ENCODE assay signal across 8 cellular contexts in genomic region chr12:96397756-96398421, GRCh38. TPM values are rescaled to one million over a fixed set of nuclear protein-coding genes. Genes with fewer than 3 reads are reported as not detected.
DNase-seq lines count a peak whose midpoint lies in the region; ATAC-seq, FAIRE-seq and TF ChIP-seq lines count a peak whose summit lies in the region.

No MANE protein-coding gene starts in this region.

- H3K4me1 ChIP-seq in HUES6 (ENCODE audit: control insufficient read depth, insufficient read depth, low read length) (peaks cover 31% of the 10 kb centered on the region), mucosa of rectum (ENCODE audit: control insufficient read depth in 2 of 2, insufficient read depth in 2 of 2, low read length in 2 of 2) (peaks cover 3 to 8% of the 10 kb centered on the region in 2 donors)

- no peak for FAIRE-seq in GM12891 (lab: Jason Lieb, UNC)

- no peak for TF ChIP-seq CTCF in AG04450 (IDR thresholded peaks at IDR 0.05; ENCODE audit: low read depth, low read length)

- CTCF ChIA-PET in AG04450 (lab: Charles Lee), result interaction anchor here (0.6 to 5.9 kb wide), 10 partner anchors 9 to 400 kb away, joined by 3 to 52 read pairs (median 5); partner anchors contain the start of gene CFAP54

- H3K9me3 ChIP-seq in AG04450 (ENCODE audit: control insufficient read depth, insufficient read depth, low read length), result no peaks in the 10 kb centered on the region; the same call in 1 of the 2 replicates
- no peaks in the 10 kb centered on the region for H3K9me3 ChIP-seq in HUES6 (ENCODE audit: control insufficient read depth, insufficient read depth, low read depth, low read length)
- no peaks in the 10 kb centered on the region for H3K9me3 ChIP-seq in mucosa of rectum (ENCODE audit: control insufficient read depth in 2 of 2, low read length in 2 of 2)

- no peak overlapping the region for H3K27ac ChIP-seq in AG04450 (ENCODE audit: low read depth, low read length)
- no peak overlapping the region for H3K27ac ChIP-seq in HUES6 (ENCODE audit: low read depth, low read length)
- H3K27ac ChIP-seq in caudate nucleus (ENCODE audit: low read depth, low read length), result peak overlapping the region; percentile 94
- peak overlapping the region in 1 of 2 donors; percentile 98 for H3K27ac ChIP-seq in mucosa of rectum (ENCODE audit: low read depth in 2 of 2, low read length in 2 of 2)

- DNase-seq in AG04450 (ENCODE audit: low read depth, low spot score), result no peak
- no peak for DNase-seq in caudate nucleus (lab: John Stamatoyannopoulos, UW)
- DNase-seq in UCSD-AML1 (lab: John Stamatoyannopoulos, UW; ENCODE audit: unreplicated experiment), result no peak
- DNase-seq in GM12891 (ENCODE audit: insufficient read length, low spot score), result no peak
- no peak for DNase-seq in stimulated activated CD4-positive, alpha-beta T cell treated with anti-CD3 and anti-CD28 coated beads, Interleukin-2, amount 100 ng/mL, for 48 hours

- H3K36me3 ChIP-seq in HUES6 (ENCODE audit: control insufficient read depth, insufficient read depth, low read length), result no peaks in the 10 kb centered on the region
- H3K36me3 ChIP-seq in mucosa of rectum (ENCODE audit: control insufficient read depth in 2 of 2, insufficient read depth in 2 of 2, low read length in 2 of 2), result no peaks in the 10 kb centered on the region

- H3K4me3 ChIP-seq in AG04450 (ENCODE audit: low read depth, low read length) (peak overlapping the region; percentile 94), HUES6 (ENCODE audit: low read depth, low read length) (peak overlapping the region; percentile 92), mucosa of rectum (ENCODE audit: low read length in 2 of 2) (peak overlapping the region; percentile 80 to 98)

- no peak overlapping the region for H3K9ac ChIP-seq in HUES6 (ENCODE audit: low read length)
- H3K9ac ChIP-seq in mucosa of rectum (ENCODE audit: low read depth in 1 of 2, low read length in 2 of 2), result peak overlapping the region; percentile 78 to 89

- POLR2A ChIA-PET in AG04450 (lab: Yijun Ruan, JAX), result no interaction called here

- H3K27me3 ChIP-seq in AG04450 (ENCODE audit: control insufficient read depth, insufficient read depth, low read length), result no peaks in the 10 kb centered on the region
- H3K27me3 ChIP-seq in HUES6 (ENCODE audit: control insufficient read depth, insufficient read depth, low read length), result no peaks in the 10 kb centered on the region
- H3K27me3 ChIP-seq in mucosa of rectum (ENCODE audit: control insufficient read depth in 2 of 2, insufficient read depth in 2 of 2, low read length in 2 of 2), result no peaks in the 10 kb centered on the region

- no peak for ATAC-seq in HG03520 (IDR thresholded peaks at IDR 0.05; ENCODE audit: unreplicated experiment)

- no peak for TF ChIP-seq POLR2A in GM12891 (IDR thresholded peaks at IDR 0.05; ENCODE audit: low read depth, low read length)

TF ChIP-seq in GM12891, 5 proteins besides CTCF, POLR2A, EP300 and RAD21:
- TF ChIP-seq POLR2AphosphoS5 (IDR thresholded peaks at IDR 0.05; ENCODE audit: low read depth, low read length) (no peak), PAX5 (IDR thresholded peaks at IDR 0.05; ENCODE audit: insufficient read depth, low read length, severe bottlenecking) (no peak), POU2F2 (IDR thresholded peaks at IDR 0.05; ENCODE audit: low read depth, low read length) (no peak), TAF1 (IDR thresholded peaks at IDR 0.05; ENCODE audit: low read depth, low read length) (no peak), SPI1 (IDR thresholded peaks at IDR 0.05; ENCODE audit: low read depth, low read length) (no peak)

RNA-seq across cellular contexts. Expression of gene CDK17, which starts 2.4 kb away (rescaled TPM):
- polyA plus RNA-seq in AG04450 (2011; rRNA removed), result 50.2 and 67.8 TPM in 2 replicates
- 124 and 154 TPM in 2 replicates for polyA minus RNA-seq in AG04450 (2011; rRNA and poly(A)+ RNA removed)
- 9.3 TPM for polyA plus RNA-seq in GM12891 (2012; ENCODE audit: low read depth, missing spikeins)
